In genomic region chr1:47438321-47439150, GRCh38 we compare ENCODE assay signal across 7 cellular contexts. TPM values are rescaled to one million over a fixed set of nuclear protein-coding genes. Genes with fewer than 3 reads are reported as not detected.
DNase-seq lines count a peak whose midpoint lies in the region; ATAC-seq and TF ChIP-seq lines count a peak whose summit lies in the region.

No MANE protein-coding gene starts in this region.

- no peak for ATAC-seq in T-helper 17 cell
- no peak for ATAC-seq in HG03280 (IDR thresholded peaks at IDR 0.05; ENCODE audit: unreplicated experiment)
- no peak for ATAC-seq in GM18909 (IDR thresholded peaks at IDR 0.05; ENCODE audit: poor library complexity, unreplicated experiment)

- H3K4me3 ChIP-seq in HFF-Myc (replicated peaks; ENCODE audit: low read depth, low read length) (peak overlapping the region; percentile 50), rectal smooth muscle tissue (ENCODE audit: low read length) (peak overlapping the region; percentile 76), uterus (peak overlapping the region in 1 of 2 donors; percentile 47)

- no peaks in the 10 kb centered on the region for H3K36me3 Mint-ChIP-seq in T-helper 17 cell (ENCODE audit: low read depth)

- H3K27ac Mint-ChIP-seq in T-helper 17 cell: no peak overlapping the region

- no peaks in the 10 kb centered on the region for H3K4me1 ChIP-seq in rectal smooth muscle tissue (ENCODE audit: control insufficient read depth, insufficient read depth, low read length)
- H3K4me1 ChIP-seq in uterus: peaks cover 0 to 27% of the 10 kb centered on the region in 2 donors

- peaks cover 22% of the 10 kb centered on the region for H3K4me1 Mint-ChIP-seq in T-helper 17 cell

- no peak overlapping the region for H3K9ac ChIP-seq in rectal smooth muscle tissue (ENCODE audit: low read length)

- DNase-seq in HFF-Myc (ENCODE audit: extremely low read depth, low read depth) (no peak), T-helper 17 cell (peak in 1 of 3 donors; percentile 24), uterus (no peak)
- DNase-seq in effector CD4-positive, alpha-beta T cell: peak; percentile 25

- peaks cover 31% of the 10 kb centered on the region for H3K27me3 ChIP-seq in rectal smooth muscle tissue (ENCODE audit: control insufficient read depth, insufficient read depth, low read length)
- peaks cover 6 to 44% of the 10 kb centered on the region in 2 donors for H3K27me3 ChIP-seq in uterus

- no peak for TF ChIP-seq CTCF in HFF-Myc (IDR thresholded peaks at IDR 0.05; ENCODE audit: low read depth, low read length, missing control alignments)
- TF ChIP-seq CTCF in uterus (IDR thresholded peaks at IDR 0.05): no peak

- H3K4me3 Mint-ChIP-seq in T-helper 17 cell: peak overlapping the region; percentile 84

- TF ChIP-seq POLR2A in uterus (IDR thresholded peaks at IDR 0.05): no peak

- H3K9me3 ChIP-seq in T-helper 17 cell (ENCODE audit: control insufficient read depth, low read length, poor library complexity, severe bottlenecking) (no peaks in the 10 kb centered on the region), uterus (no peaks in the 10 kb centered on the region)

- no peaks in the 10 kb centered on the region for H3K27me3 Mint-ChIP-seq in T-helper 17 cell

- intact Hi-C loops in uterus (cut with DNase I; ENCODE audit: low total_unique reads): loop anchor here (10.0 kb wide), 1 partner anchor 276 kb away; no protein-coding TSS in a partner anchor

- H3K27ac ChIP-seq in rectal smooth muscle tissue (ENCODE audit: low read depth, low read length) (no peak overlapping the region), uterus (no peak overlapping the region)

- H3K36me3 ChIP-seq in rectal smooth muscle tissue (ENCODE audit: control insufficient read depth, insufficient read depth, low read length) (no peaks in the 10 kb centered on the region), uterus (no peaks in the 10 kb centered on the region)

RNA-seq across cellular contexts. Expression of gene FOXD2, which starts 0.7 kb away (rescaled TPM):
- total RNA-seq in T-helper 17 cell: under 1 TPM; 0.37 to 0.44 TPM
- total RNA-seq in uterus: under 1 TPM in 2 of 4 donors, not detected in 2; 0.62 to 0.67 TPM

RNA-seq across cellular contexts. Expression of gene FOXE3, which starts 22.5 kb away (rescaled TPM):
- not detected for total RNA-seq in T-helper 17 cell
- under 1 TPM in 1 of 4 donors, not detected in 3; 0.27 TPM for total RNA-seq in uterus
